15 cellular contexts compared by ENCODE assay signal in the genomic region with DNA sequence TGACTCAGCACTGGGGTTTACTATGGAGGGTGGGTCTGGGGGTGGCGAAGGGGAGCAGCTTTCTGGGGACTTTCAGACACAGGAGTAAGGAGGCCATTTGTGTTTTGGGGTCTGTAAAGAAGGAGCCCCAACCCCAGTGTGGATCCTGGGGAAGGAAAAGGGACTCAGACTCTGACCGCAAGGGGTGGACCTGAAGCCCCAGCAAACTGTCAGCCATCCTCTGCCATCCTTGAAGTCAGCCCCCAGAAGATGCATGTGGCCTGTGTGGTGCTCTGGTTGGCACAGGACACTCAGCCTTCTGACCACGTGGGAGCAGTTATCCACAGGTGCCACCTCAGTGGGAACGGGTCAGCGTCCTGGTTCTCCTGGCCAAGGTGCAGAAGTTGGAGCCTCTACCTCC. TPM values are rescaled to one million over a fixed set of nuclear protein-coding genes. Genes with fewer than 3 reads are reported as not detected.
DNase-seq lines count a peak whose midpoint lies in the region; ATAC-seq, FAIRE-seq and TF ChIP-seq lines count a peak whose summit lies in the region.
"Had no signal": no experiment of that assay in that cellular context is flagged by ENCODE, and none has a peak within 500 bp of the region (broad histone marks: within the 10 kb centered on the region; RNA-seq: fewer than 3 reads in every experiment).

No MANE protein-coding gene starts in this region.

- CTCF ChIA-PET in activated CD8-positive, alpha-beta memory T cell treated with anti-CD3 and anti-CD28 coated beads, Interleukin-2, amount 10 ng/mL, durations not matched to agents 7 days and 5 days (lab: Charles Lee), result interaction anchor here (0.6 to 24.4 kb wide), 13 partner anchors 13 to 244 kb away, joined by 3 to 790 read pairs (median 7); partner anchors contain the start of genes AHCYL1, CSF1 and GNAI3
- CTCF ChIA-PET in HepG2 (lab: Yijun Ruan, JAX; ENCODE audit: low intra/inter-chr PET ratio, low total read pairs), result interaction anchor here (1.5 kb wide), 1 partner anchor 13 kb away, joined by 3 read pairs; no protein-coding TSS in a partner anchor

- POLR2A ChIA-PET in HepG2 (lab: Yijun Ruan, JAX), result interaction anchor here (1.5 kb wide), 1 partner anchor 195 kb away, joined by 4 read pairs; the partner anchor contains the start of gene AHCYL1

- H3K9me3 Mint-ChIP-seq in activated CD8-positive, alpha-beta memory T cell treated with anti-CD3 and anti-CD28 coated beads, Interleukin-2, amount 10 ng/mL, durations not matched to agents 7 days and 5 days (ENCODE audit: low read depth), result no peaks in the 10 kb centered on the region

- ATAC-seq in heart right ventricle (no peak), HepG2 (no peak), upper lobe of left lung (ENCODE audit: low FRiP score in 2 of 2) (no peak)
- no peak for ATAC-seq in activated CD8-positive, alpha-beta memory T cell treated with anti-CD3 and anti-CD28 coated beads, Interleukin-2, amount 10 ng/mL, durations not matched to agents 7 days and 5 days

- peaks cover 60% of the 10 kb centered on the region for H3K4me1 ChIP-seq in cardiac muscle cell (ENCODE audit: low read depth)
- H3K4me1 ChIP-seq in heart right ventricle, result peaks cover 33 to 73% (median 57%) of the 10 kb centered on the region in 9 donors
- H3K4me1 ChIP-seq in HepG2 (ENCODE audit: insufficient read depth, low read length), result peaks cover 77% of the 10 kb centered on the region
- H3K4me1 ChIP-seq in upper lobe of left lung, result peaks cover 50 to 66% (median 65%) of the 10 kb centered on the region in 4 donors

- in situ Hi-C loops in HepG2 (cut with HindIII; ENCODE audit: extremely low pct_ligation_motif_present, low pct_unique_long_range_greater_than_20kb), result no loop called here

- no peaks in the 10 kb centered on the region for H4K20me1 ChIP-seq in HepG2 (ENCODE audit: insufficient read depth, low read length)

- no TSS peak for BruUV-seq in HepG2 (replicated peaks; lab: Mats Ljungman, UMichigan)

- H3K4me1 Mint-ChIP-seq in activated CD8-positive, alpha-beta memory T cell treated with anti-CD3 and anti-CD28 coated beads, Interleukin-2, amount 10 ng/mL, durations not matched to agents 7 days and 5 days, result peaks cover 90% of the 10 kb centered on the region

- H3K36me3 Mint-ChIP-seq in activated CD8-positive, alpha-beta memory T cell treated with anti-CD3 and anti-CD28 coated beads, Interleukin-2, amount 10 ng/mL, durations not matched to agents 7 days and 5 days, result no peaks in the 10 kb centered on the region

- H3K27me3 ChIP-seq in cardiac muscle cell (no peaks in the 10 kb centered on the region), heart right ventricle (no peaks in the 10 kb centered on the region), HepG2 (ENCODE audit: control insufficient read depth in 1 of 2, insufficient read depth in 2 of 2, low read length in 2 of 2) (peaks cover 0 to 2% of the 10 kb centered on the region in 2 experiments; a peak in 1 of 5 replicates), upper lobe of left lung (no peaks in the 10 kb centered on the region)
- H3K27me3 ChIP-seq: BE2C, esophagus muscularis mucosa had no signal

- no peak for DNase-seq in cardiac muscle cell (ENCODE audit: low read depth in 1 of 2, low spot score in 1 of 2)
- DNase-seq in heart right ventricle, result no peak
- peak; percentile 37 for DNase-seq in activated CD8-positive, alpha-beta memory T cell treated with anti-CD3 and anti-CD28 coated beads, Interleukin-2, amount 10 ng/mL, durations not matched to agents 7 days and 5 days
- DNase-seq in HepG2 (ENCODE audit: low spot score), result no peak
- DNase-seq in upper lobe of left lung, result peak in 1 of 2 donors; percentile 20
- no peak for DNase-seq in foreskin melanocyte
- no peak for DNase-seq in amygdala (lab: John Stamatoyannopoulos, UW)
- DNase-seq in SIG-M5 (lab: John Stamatoyannopoulos, UW), result no peak
- DNase-seq: BE2C, mammary epithelial cell, NCI-H1417 treated with DMSO at 0.1 percent for 48 hours had no signal

- TF ChIP-seq RAD21 in HepG2 (CRISPR knock-in tag; IDR thresholded peaks at IDR 0.05), result no peak

- H3K27ac Mint-ChIP-seq in activated CD8-positive, alpha-beta memory T cell treated with anti-CD3 and anti-CD28 coated beads, Interleukin-2, amount 10 ng/mL, durations not matched to agents 7 days and 5 days, result peak overlapping the region; percentile 96

- no peak for TF ChIP-seq EP300 in HepG2 (IDR thresholded peaks at IDR 0.05; ENCODE audit: low read depth in 2 of 2, low read length in 2 of 2)
- TF ChIP-seq EP300 in HepG2 (CRISPR knock-in tag; IDR thresholded peaks at IDR 0.05; ENCODE audit: borderline replicate concordance), result no peak
- TF ChIP-seq EP300 in upper lobe of left lung (IDR thresholded peaks at IDR 0.05), result no peak

- peak overlapping the region; percentile 30; the same call in 1 of the 2 replicates for H3K9ac ChIP-seq in HepG2 (ENCODE audit: insufficient read depth, low read depth, low read length)
- H3K9ac ChIP-seq: parathyroid adenoma had no signal

- H3K9me3 ChIP-seq in cardiac muscle cell (ENCODE audit: low read depth), result no peaks in the 10 kb centered on the region
- H3K9me3 ChIP-seq in heart right ventricle, result no peaks in the 10 kb centered on the region
- no peaks in the 10 kb centered on the region for H3K9me3 ChIP-seq in HepG2 (ENCODE audit: low read length)
- H3K9me3 ChIP-seq in upper lobe of left lung, result no peaks in the 10 kb centered on the region
- H3K9me3 ChIP-seq: BE2C, esophagus muscularis mucosa had no signal

- TF ChIP-seq POLR2A in HepG2 (IDR thresholded peaks at IDR 0.05; ENCODE audit: insufficient read depth in 1 of 2, low read depth in 2 of 2, low read length in 2 of 2) (no peak), upper lobe of left lung (IDR thresholded peaks at IDR 0.05) (no peak)

- no peak overlapping the region for H3K4me3 Mint-ChIP-seq in activated CD8-positive, alpha-beta memory T cell treated with anti-CD3 and anti-CD28 coated beads, Interleukin-2, amount 10 ng/mL, durations not matched to agents 7 days and 5 days

- H3K4me3 ChIP-seq in cardiac muscle cell, result no peak overlapping the region
- no peak overlapping the region for H3K4me3 ChIP-seq in heart right ventricle
- H3K4me3 ChIP-seq in HepG2 (replicated peaks in 1 of 3; ENCODE audit: insufficient read depth in 1 of 3, low read depth in 2 of 3, low read length in 3 of 3), result peak overlapping the region in 1 of 3 experiments; percentile 44; a peak in 1 of 6 replicates
- no peak overlapping the region for H3K4me3 ChIP-seq in upper lobe of left lung
- H3K4me3 ChIP-seq: esophagus muscularis mucosa had no signal

- FAIRE-seq in HepG2 (lab: Jason Lieb, UNC), result no peak

- intact Hi-C loops in heart right ventricle (cut with DNase I) (loop anchor here in 8 of 10 donors (5.0 to 10.0 kb wide), 4 partner anchors 63 to 193 kb away; partner anchors contain the start of genes CSF1 (in 6 of the 8) and AHCYL1 (in 3 of the 8)), HepG2 (cut with micrococcal nuclease; ENCODE audit: unreplicated experiment) (loop anchor here (5.0 kb wide), 2 partner anchors 123 to 193 kb away; partner anchors contain the start of genes AHCYL1 and CSF1)

- no peaks in the 10 kb centered on the region for H3K27me3 Mint-ChIP-seq in activated CD8-positive, alpha-beta memory T cell treated with anti-CD3 and anti-CD28 coated beads, Interleukin-2, amount 10 ng/mL, durations not matched to agents 7 days and 5 days

- no peaks in the 10 kb centered on the region for H3K36me3 ChIP-seq in cardiac muscle cell
- no peaks in the 10 kb centered on the region for H3K36me3 ChIP-seq in heart right ventricle
- no peaks in the 10 kb centered on the region for H3K36me3 ChIP-seq in HepG2 (replicated peaks in 1 of 2; ENCODE audit: control insufficient read depth in 1 of 2, insufficient read depth in 2 of 2, low read length in 2 of 2)
- no peaks in the 10 kb centered on the region for H3K36me3 ChIP-seq in upper lobe of left lung
- H3K36me3 ChIP-seq: BE2C, esophagus muscularis mucosa had no signal

- peak overlapping the region; percentile 90 for H3K4me2 ChIP-seq in HepG2 (ENCODE audit: low read depth, low read length)

- TF ChIP-seq CTCF in cardiac muscle cell (IDR thresholded peaks at IDR 0.05; ENCODE audit: low read depth, low read length), result no peak
- TF ChIP-seq CTCF in heart right ventricle (IDR thresholded peaks at IDR 0.05), result no peak
- no peak for TF ChIP-seq CTCF in HepG2 (CRISPR knock-in tag; IDR thresholded peaks at IDR 0.05)
- TF ChIP-seq CTCF in upper lobe of left lung (IDR thresholded peaks at IDR 0.05), result no peak

- peak overlapping the region; percentile 60 for H3K27ac ChIP-seq in cardiac muscle cell
- H3K27ac ChIP-seq in heart right ventricle, result peak overlapping the region in 1 of 10 donors; percentile 24
- no peak overlapping the region for H3K27ac ChIP-seq in HepG2 (ENCODE audit: extremely low read length, insufficient read depth, low read length)
- H3K27ac ChIP-seq in upper lobe of left lung, result peak overlapping the region in 3 of 4 donors; percentile 69 to 78 (median 78)
- H3K27ac ChIP-seq: parathyroid adenoma had no signal

- WGBS in heart right ventricle, 2 donors, result 92 to 94% methylated on average over 5 of the region's 5 CpGs
- 44% methylated on average over 4 of the region's 5 CpGs for WGBS in HepG2 (ENCODE audit: low lambda C conversion rate)
- 85 to 87% methylated on average over 5 of the region's 5 CpGs for WGBS in upper lobe of left lung, 2 donors

- no peaks in the 10 kb centered on the region for H3K79me2 ChIP-seq in HepG2 (ENCODE audit: insufficient read depth, low read length)
- H3K79me2 ChIP-seq: parathyroid adenoma had no signal

- H2AFZ ChIP-seq in HepG2 (ENCODE audit: low read length), result no peak overlapping the region
- H2AFZ ChIP-seq: parathyroid adenoma had no signal

RNA-seq across cellular contexts. Expression of gene EPS8L3, which starts 26.0 kb away (rescaled TPM):
- total RNA-seq in cardiac muscle cell, result not detected in 2 replicates
- polyA plus RNA-seq in cardiac muscle cell, result 0.28 TPM in 1 of 2 replicates, not detected in the other
- under 1 TPM in 3 of 10 donors, not detected in 7; 0.49 to 0.61 (median 0.56) TPM for total RNA-seq in heart right ventricle
- polyA plus RNA-seq in heart right ventricle, result not detected
- total RNA-seq in activated CD8-positive, alpha-beta memory T cell treated with anti-CD3 and anti-CD28 coated beads, Interleukin-2, amount 10 ng/mL, durations not matched to agents 7 days and 5 days, result not detected
- 7.6 and 18.2 TPM in 2 replicates for total RNA-seq in HepG2 (2016; rRNA removed; fragmentation: Illumina TruSeq; extraction: Trizol)
- total RNA-seq in HepG2 (2016; cell fraction: cytosol; rRNA removed; fragmentation: Illumina TruSeq; extraction: Trizol; ENCODE audit: low read depth), result 3.1 and 3.5 TPM in 2 replicates
- total RNA-seq in HepG2 (2016; cell fraction: insoluble cytoplasmic fraction; rRNA removed; fragmentation: Illumina TruSeq; extraction: Trizol), result 6.3 and 18.1 TPM in 2 replicates
- total RNA-seq in HepG2 (2016; cell fraction: membrane; rRNA removed; fragmentation: Illumina TruSeq; extraction: Trizol), result 4.6 and 5.1 TPM in 2 replicates
- total RNA-seq in HepG2 (2016; cell fraction: nucleus; rRNA removed; fragmentation: Illumina TruSeq; extraction: Trizol), result 21.5 and 27.6 TPM in 2 replicates
- polyA plus RNA-seq in HepG2 (2011; rRNA removed), result 106 and 127 TPM in 2 replicates
- polyA plus RNA-seq in HepG2 (2011; cell fraction: cytosol; rRNA removed), result 24.6 and 30.4 TPM in 2 replicates
- polyA plus RNA-seq in HepG2 (2011; cell fraction: nucleus; rRNA removed), result 854 and 1,047 TPM in 2 replicates
- 79.1 and 95.8 TPM in 2 replicates for polyA plus RNA-seq in HepG2 (2012)
- 3.0 and 3.7 TPM in 2 replicates for polyA plus RNA-seq in HepG2 (2016; cell fraction: cytosol; fragmentation: Illumina TruSeq; extraction: Trizol; ENCODE audit: low read depth)
- polyA plus RNA-seq in HepG2 (2016; cell fraction: insoluble cytoplasmic fraction; fragmentation: Illumina TruSeq; extraction: Trizol; ENCODE audit: low read depth), result 11.9 and 13.8 TPM in 2 replicates
- polyA plus RNA-seq in HepG2 (2016; cell fraction: membrane; fragmentation: Illumina TruSeq; extraction: Trizol; ENCODE audit: low read depth), result 4.6 and 5.0 TPM in 2 replicates
- 139 and 140 TPM in 2 replicates for polyA plus RNA-seq in HepG2 (2016; cell fraction: nucleus; fragmentation: Illumina TruSeq; extraction: Trizol; ENCODE audit: insufficient read depth, low read depth)
- 2.2 and 43.5 TPM in 2 replicates for polyA minus RNA-seq in HepG2 (2011; rRNA and poly(A)+ RNA removed; ENCODE audit: low replicate concordance)
- 15.7 and 17.0 TPM in 2 replicates for polyA minus RNA-seq in HepG2 (2011; cell fraction: cytosol; rRNA and poly(A)+ RNA removed)
- 107 and 127 TPM in 2 replicates for polyA minus RNA-seq in HepG2 (2011; cell fraction: nucleus; rRNA and poly(A)+ RNA removed)
- under 1 TPM in 1 of 6 donors, not detected in 5; 0.20 TPM for total RNA-seq in upper lobe of left lung
- total RNA-seq: cerebellum, G401, mammary epithelial cell had no signal
- polyA plus RNA-seq: mammary epithelial cell had no signal

RNA-seq across cellular contexts. Expression of gene GSTM3, which starts 48.9 kb away (rescaled TPM):
- total RNA-seq in cardiac muscle cell (46.9 and 65.8 TPM in 2 replicates), heart right ventricle (100 to 1,000 TPM in 5 of 10 donors, 10 to 100 TPM in 5; 51.8 to 289 (median 99.3) TPM), HepG2 (2016; rRNA removed; fragmentation: Illumina TruSeq; extraction: Trizol) (127 and 150 TPM in 2 replicates), upper lobe of left lung (10 to 100 TPM in 3 of 6 donors, 1 to 10 TPM in 3; 4.9 to 23.3 (median 11.2) TPM)
- polyA plus RNA-seq in cardiac muscle cell (139 and 167 TPM in 2 replicates), heart right ventricle (100 to 1,000 TPM in 1 of 2 donors, 10 to 100 TPM in 1; 49.0 to 129 TPM), HepG2 (2011; rRNA removed) (124 and 142 TPM in 2 replicates)
- 1 to 10 TPM; 2.1 to 3.2 TPM for total RNA-seq in activated CD8-positive, alpha-beta memory T cell treated with anti-CD3 and anti-CD28 coated beads, Interleukin-2, amount 10 ng/mL, durations not matched to agents 7 days and 5 days
- 35.2 and 40.3 TPM in 2 replicates for total RNA-seq in HepG2 (2016; cell fraction: cytosol; rRNA removed; fragmentation: Illumina TruSeq; extraction: Trizol; ENCODE audit: low read depth)
- 127 and 162 TPM in 2 replicates for total RNA-seq in HepG2 (2016; cell fraction: insoluble cytoplasmic fraction; rRNA removed; fragmentation: Illumina TruSeq; extraction: Trizol)
- 35.2 and 39.0 TPM in 2 replicates for total RNA-seq in HepG2 (2016; cell fraction: membrane; rRNA removed; fragmentation: Illumina TruSeq; extraction: Trizol)
- 49.3 and 64.9 TPM in 2 replicates for total RNA-seq in HepG2 (2016; cell fraction: nucleus; rRNA removed; fragmentation: Illumina TruSeq; extraction: Trizol)
- polyA plus RNA-seq in HepG2 (2011; cell fraction: cytosol; rRNA removed), result 105 and 126 TPM in 2 replicates
- polyA plus RNA-seq in HepG2 (2011; cell fraction: nucleus; rRNA removed), result 39.2 and 41.5 TPM in 2 replicates
- polyA plus RNA-seq in HepG2 (2012), result 102 and 104 TPM in 2 replicates
- 37.0 and 38.1 TPM in 2 replicates for polyA plus RNA-seq in HepG2 (2016; cell fraction: cytosol; fragmentation: Illumina TruSeq; extraction: Trizol; ENCODE audit: low read depth)
- 128 and 138 TPM in 2 replicates for polyA plus RNA-seq in HepG2 (2016; cell fraction: insoluble cytoplasmic fraction; fragmentation: Illumina TruSeq; extraction: Trizol; ENCODE audit: low read depth)
- polyA plus RNA-seq in HepG2 (2016; cell fraction: membrane; fragmentation: Illumina TruSeq; extraction: Trizol; ENCODE audit: low read depth), result 28.9 and 29.1 TPM in 2 replicates
- 66.5 and 79.1 TPM in 2 replicates for polyA plus RNA-seq in HepG2 (2016; cell fraction: nucleus; fragmentation: Illumina TruSeq; extraction: Trizol; ENCODE audit: insufficient read depth, low read depth)
- polyA minus RNA-seq in HepG2 (2011; rRNA and poly(A)+ RNA removed; ENCODE audit: low replicate concordance), result 34.6 and 95.6 TPM in 2 replicates
- 31.6 and 39.1 TPM in 2 replicates for polyA minus RNA-seq in HepG2 (2011; cell fraction: cytosol; rRNA and poly(A)+ RNA removed)
- 15.7 and 24.2 TPM in 2 replicates for polyA minus RNA-seq in HepG2 (2011; cell fraction: nucleus; rRNA and poly(A)+ RNA removed)
